1 cellular context compared by ENCODE assay signal in genomic region chr20:1087311-1087710, GRCh38.
TF ChIP-seq lines count a peak whose summit lies in the region.

No MANE protein-coding gene starts in this region.

TF ChIP-seq in GM12878, 131 proteins besides CTCF, POLR2A, EP300 and RAD21 (continued from another document):
- TF ChIP-seq USF2 (IDR thresholded peaks at IDR 0.05; ENCODE audit: borderline replicate concordance, low read depth, low read length) (no peak), HCFC1 (IDR thresholded peaks at IDR 0.05; ENCODE audit: low read length) (no peak), ATF7 (IDR thresholded peaks at IDR 0.05; ENCODE audit: low read depth) (no peak), SMARCA5 (IDR thresholded peaks at IDR 0.05) (no peak)
